23 cellular contexts compared by ENCODE assay signal in genomic region chr6:38636027-38636426, GRCh38. TPM values are rescaled to one million over a fixed set of nuclear protein-coding genes. Genes with fewer than 3 reads are reported as not detected.
DNase-seq lines count a peak whose midpoint lies in the region; ATAC-seq lines count a peak whose summit lies in the region.
"Had no signal": no experiment of that assay in that cellular context is flagged by ENCODE, and none has a peak within 500 bp of the region (broad histone marks: within the 10 kb centered on the region; RNA-seq: fewer than 3 reads in every experiment).

No MANE protein-coding gene starts in this region.

- H3K27me3 Mint-ChIP-seq in activated naive CD8-positive, alpha-beta T cell = no peaks in the 10 kb centered on the region
- no peaks in the 10 kb centered on the region for H3K27me3 Mint-ChIP-seq in activated naive CD8-positive, alpha-beta T cell treated with anti-CD3 and anti-CD28 coated beads, Interleukin-2, amount 50 U/mL, for 24 hours
- H3K27me3 Mint-ChIP-seq in T-cell (no peaks in the 10 kb centered on the region), memory B cell (no peaks in the 10 kb centered on the region)
- no peaks in the 10 kb centered on the region for H3K27me3 Mint-ChIP-seq in activated T-cell treated with anti-CD3 and anti-CD28 coated beads, Interleukin-2, amount 50 U/mL, for 24 hours

- CTCF ChIA-PET in T-cell (lab: Charles Lee) = no interaction called here

- POLR2A ChIA-PET in T-cell (lab: Charles Lee) = interaction anchor here in 1 of 2 donors (0.8 kb wide), 1 partner anchor 49 kb away, joined by 6 read pairs; no protein-coding TSS in a partner anchor

- peaks cover 60% of the 10 kb centered on the region for H3K4me1 Mint-ChIP-seq in activated naive CD8-positive, alpha-beta T cell (ENCODE audit: low read depth)
- H3K4me1 Mint-ChIP-seq in activated naive CD8-positive, alpha-beta T cell treated with anti-CD3 and anti-CD28 coated beads, Interleukin-2, amount 50 U/mL, for 24 hours = peaks cover 54% of the 10 kb centered on the region
- H3K4me1 Mint-ChIP-seq in T-cell (peaks cover 64 to 73% (median 69%) of the 10 kb centered on the region in 3 donors), memory B cell (peaks cover 31% of the 10 kb centered on the region)
- peaks cover 61% of the 10 kb centered on the region for H3K4me1 Mint-ChIP-seq in activated T-cell treated with anti-CD3 and anti-CD28 coated beads, Interleukin-2, amount 50 U/mL, for 24 hours (ENCODE audit: low read depth)

- no peak for DNase-seq in activated naive CD8-positive, alpha-beta T cell treated with anti-CD3 and anti-CD28 coated beads, Interleukin-2, amount 50 U/mL, for 24 hours
- DNase-seq in T-cell (no peak), memory B cell (ENCODE audit: low spot score in 2 of 2) (no peak), cardiac septum (ENCODE audit: low spot score) (no peak), D341Med (ENCODE audit: low spot score) (no peak)
- DNase-seq in activated T-cell treated with anti-CD3 and anti-CD28 coated beads, Interleukin-2, amount 50 U/mL, for 24 hours = no peak
- DNase-seq: 8988T, AML-193, DMS 273 treated with DMSO at 0.1 percent for 48 hours, DMS79 treated with DMSO at 0.1 percent for 48 hours, GM23248, H9, HFFc6, MM.1S, NCI-H1048, NCI-H1417 treated with DMSO at 0.1 percent for 48 hours, NCI-H187, NCI-H446, NCI-H526 had no signal

- no peak overlapping the region for H3K4me3 Mint-ChIP-seq in activated naive CD8-positive, alpha-beta T cell
- H3K4me3 Mint-ChIP-seq in activated naive CD8-positive, alpha-beta T cell treated with anti-CD3 and anti-CD28 coated beads, Interleukin-2, amount 50 U/mL, for 24 hours = no peak overlapping the region
- H3K4me3 Mint-ChIP-seq in T-cell (no peak overlapping the region), memory B cell (no peak overlapping the region)
- H3K4me3 Mint-ChIP-seq in activated T-cell treated with anti-CD3 and anti-CD28 coated beads, Interleukin-2, amount 50 U/mL, for 24 hours = no peak overlapping the region
- H3K4me3 Mint-ChIP-seq: H9, HFFc6 had no signal

- peak overlapping the region; percentile 31 for H3K27ac Mint-ChIP-seq in activated naive CD8-positive, alpha-beta T cell
- H3K27ac Mint-ChIP-seq in activated naive CD8-positive, alpha-beta T cell treated with anti-CD3 and anti-CD28 coated beads, Interleukin-2, amount 50 U/mL, for 24 hours = no peak overlapping the region
- H3K27ac Mint-ChIP-seq in T-cell = peak overlapping the region; percentile 33 to 64
- H3K27ac Mint-ChIP-seq in memory B cell = peak overlapping the region; percentile 42
- H3K27ac Mint-ChIP-seq in activated T-cell treated with anti-CD3 and anti-CD28 coated beads, Interleukin-2, amount 50 U/mL, for 24 hours = no peak overlapping the region
- H3K27ac Mint-ChIP-seq: H9, HFFc6 had no signal

- H3K36me3 Mint-ChIP-seq in activated naive CD8-positive, alpha-beta T cell = no peaks in the 10 kb centered on the region
- H3K36me3 Mint-ChIP-seq in activated naive CD8-positive, alpha-beta T cell treated with anti-CD3 and anti-CD28 coated beads, Interleukin-2, amount 50 U/mL, for 24 hours (ENCODE audit: low read depth) = no peaks in the 10 kb centered on the region
- H3K36me3 Mint-ChIP-seq in T-cell (peaks cover 4% of the 10 kb centered on the region), memory B cell (peaks cover 4% of the 10 kb centered on the region)
- peaks cover 2% of the 10 kb centered on the region for H3K36me3 Mint-ChIP-seq in activated T-cell treated with anti-CD3 and anti-CD28 coated beads, Interleukin-2, amount 50 U/mL, for 24 hours (ENCODE audit: low read depth)

- H3K9me3 Mint-ChIP-seq in activated naive CD8-positive, alpha-beta T cell (ENCODE audit: low read depth) = no peaks in the 10 kb centered on the region
- H3K9me3 Mint-ChIP-seq in activated naive CD8-positive, alpha-beta T cell treated with anti-CD3 and anti-CD28 coated beads, Interleukin-2, amount 50 U/mL, for 24 hours = no peaks in the 10 kb centered on the region
- H3K9me3 Mint-ChIP-seq in T-cell (no peaks in the 10 kb centered on the region), memory B cell (no peaks in the 10 kb centered on the region)
- no peaks in the 10 kb centered on the region for H3K9me3 Mint-ChIP-seq in activated T-cell treated with anti-CD3 and anti-CD28 coated beads, Interleukin-2, amount 50 U/mL, for 24 hours
- H3K9me3 Mint-ChIP-seq: H9 had no signal

- intact Hi-C loops in cardiac septum (cut with DNase I) = no loop called here

- no peak for ATAC-seq in activated naive CD8-positive, alpha-beta T cell treated with anti-CD3 and anti-CD28 coated beads, Interleukin-2, amount 50 U/mL, for 24 hours
- no peak for ATAC-seq in T-cell (replicated peaks in 1 of 4)
- ATAC-seq in memory B cell (ENCODE audit: low read depth) = no peak
- ATAC-seq: GM12878, K562, Right ventricle myocardium inferior had no signal

RNA-seq across cellular contexts. Expression of gene BTBD9, which starts 3.7 kb away (rescaled TPM):
- total RNA-seq in T-cell = 10 to 100 TPM; 29.3 to 67.7 (median 38.1) TPM
- total RNA-seq in cardiac septum = 24.2 TPM

Comparison
In these comparisons a context has a peak if more than half of its experiments do, and no peak if none do; other contexts are left out.
1. H3K27ac Mint-ChIP-seq: peak in activated naive CD8-positive, alpha-beta T cell (single experiment), T-cell (2 of 2) and memory B cell (single experiment); none in activated naive CD8-positive, alpha-beta T cell treated with anti-CD3 and anti-CD28 coated beads, Interleukin-2, amount 50 U/mL, for 24 hours (single experiment) and activated T-cell treated with anti-CD3 and anti-CD28 coated beads, Interleukin-2, amount 50 U/mL, for 24 hours (single experiment).